8 cellular contexts compared by ENCODE assay signal in the genomic region with DNA sequence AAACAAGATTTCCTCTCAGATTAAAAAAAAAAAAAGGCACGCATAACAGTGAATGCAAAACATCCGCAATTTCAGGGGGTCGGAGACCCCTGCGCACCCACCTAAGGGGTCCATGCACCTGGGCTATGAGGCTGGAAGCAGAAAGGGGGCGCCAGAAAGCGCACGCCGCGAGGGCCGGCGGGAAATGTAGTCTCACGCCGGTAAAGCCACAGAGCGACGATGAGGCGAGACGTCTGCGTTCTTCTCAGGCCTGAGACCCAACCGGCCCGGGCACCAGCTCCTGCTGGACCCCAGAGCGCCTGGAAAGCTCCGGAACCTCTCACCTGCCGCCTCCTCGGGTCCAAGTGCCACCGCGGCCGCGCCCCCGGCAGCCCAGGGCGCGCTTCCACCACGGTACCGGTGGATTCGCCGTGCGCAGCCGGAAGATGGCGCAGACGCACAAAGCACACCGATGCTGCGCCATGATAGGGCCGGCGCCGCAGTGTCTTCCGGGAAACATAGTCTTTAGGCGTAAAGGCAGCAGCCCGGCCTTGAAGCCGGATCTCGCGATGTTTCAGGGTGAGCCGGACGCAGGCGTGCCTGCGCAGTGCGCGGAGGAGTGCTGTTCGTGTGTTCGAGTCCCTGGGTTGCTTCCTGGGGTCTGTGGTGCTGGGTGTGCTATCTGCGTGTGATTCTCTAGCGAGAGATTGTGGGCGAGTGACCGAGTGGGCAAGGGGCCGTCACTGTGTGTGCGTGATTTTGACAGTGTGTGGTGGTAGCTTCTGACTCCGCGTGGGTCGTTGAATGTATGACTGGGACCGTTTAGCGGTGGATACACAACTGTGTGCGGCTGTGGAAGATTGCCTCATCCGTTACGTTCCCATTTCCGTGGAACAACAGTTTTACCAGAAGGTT. TPM values are rescaled to one million over a fixed set of nuclear protein-coding genes. Genes with fewer than 3 reads are reported as not detected.
DNase-seq lines count a peak whose midpoint lies in the region; ATAC-seq and TF ChIP-seq lines count a peak whose summit lies in the region.

A gene (minus strand): TSS at position 416 of the 894 bp plus-strand sequence. CDS start 1,782 bp downstream, outside the sequence.

- H2BK120ac ChIP-seq in neuronal stem cell (ENCODE audit: low read depth, low read length) = no peak within 1 kb of the TSS

- TF ChIP-seq POLR2A in gastroesophageal sphincter (IDR thresholded peaks at IDR 0.05) = peak; percentile 48 to 54

- no peak for TF ChIP-seq EP300 in gastroesophageal sphincter (IDR thresholded peaks at IDR 0.05)

- H3K79me1 ChIP-seq in neuronal stem cell (ENCODE audit: low read depth, low read length) = peaks cover 2% of the 10 kb centered on the region

- peak within 1 kb of the TSS; percentile 96 for H3K27ac ChIP-seq in HUES64 (ENCODE audit: low read depth, low read length)
- peak within 1 kb of the TSS; percentile 72 to 96 (median 92) for H3K27ac ChIP-seq in gastroesophageal sphincter
- peak within 1 kb of the TSS; percentile 72 for H3K27ac ChIP-seq in neuronal stem cell (replicated peaks; ENCODE audit: low read length)
- H3K27ac ChIP-seq in subcutaneous abdominal adipose tissue (ENCODE audit: low read depth, low read length) = peak within 1 kb of the TSS; percentile 80

- WGBS in HUES64 = 7% methylated on average over 73 of the region's 73 CpGs
- WGBS in gastroesophageal sphincter (ENCODE audit: low coverage in 1 of 2), 2 donors = 6 to 8% methylated on average over 12 to 14 of the region's 73 CpGs
- whole genome bisulfite sequencing in neuronal stem cell (ENCODE audit: extremely low coverage in 2 of 2, insufficient read length in 2 of 2, insufficient replicate concordance in 1 of 2), 2 donors = no CpG with 5 or more reads among the region's 73 CpGs

- peak within 1 kb of the TSS; percentile 95 for H2AFZ ChIP-seq in neuronal stem cell (ENCODE audit: low read length)

- in situ Hi-C loops in Caki2 (cut with HindIII; ENCODE audit: low pct_unique_long_range_greater_than_20kb, low sequenced_read_pairs) = no loop called here

- peak within 1 kb of the TSS; percentile 98 for H3K18ac ChIP-seq in neuronal stem cell (ENCODE audit: low read length)

- no peaks in the 10 kb centered on the region for H3K4me1 ChIP-seq in HUES64 (ENCODE audit: insufficient read depth, low read length)
- peaks cover 0 to 12% (median 0%) of the 10 kb centered on the region in 3 donors for H3K4me1 ChIP-seq in gastroesophageal sphincter
- H3K4me1 ChIP-seq in neuronal stem cell (ENCODE audit: control insufficient read depth in 2 of 2, insufficient read depth in 1 of 2, low read depth in 1 of 2, low read length in 2 of 2) = peaks cover 0 to 3% of the 10 kb centered on the region in 2 donors
- peaks cover 0 to 20% (median 17%) of the 10 kb centered on the region in 5 donors for H3K4me1 ChIP-seq in subcutaneous abdominal adipose tissue (ENCODE audit: control insufficient read depth in 5 of 5, insufficient read depth in 5 of 5, low read length in 5 of 5)

- TF ChIP-seq CTCF in gastroesophageal sphincter (IDR thresholded peaks at IDR 0.05) = peak; percentile 59 to 80 (median 64)

- peak within 1 kb of the TSS; percentile 94 for H3K14ac ChIP-seq in neuronal stem cell (ENCODE audit: low read length)

- H3K9ac ChIP-seq in HUES64 (ENCODE audit: low read depth, low read length) (peak within 1 kb of the TSS; percentile 98), neuronal stem cell (ENCODE audit: low read depth, low read length, poor library complexity) (peak within 1 kb of the TSS; percentile 96), subcutaneous abdominal adipose tissue (ENCODE audit: low read length in 5 of 5) (peak within 1 kb of the TSS; percentile 20 to 85 (median 78))

- peak; percentile 70 for DNase-seq in Caki2 (ENCODE audit: low read depth)
- peak; percentile 98 for DNase-seq in RPMI8226
- peak; percentile 54 to 85 (median 77) for DNase-seq in activated naive CD4-positive, alpha-beta T cell (lab: John Stamatoyannopoulos, UW)
- DNase-seq in neuronal stem cell (ENCODE audit: low spot score) = peak; percentile 89

- peak within 1 kb of the TSS; percentile 50 for H3K4me2 ChIP-seq in neuronal stem cell (ENCODE audit: insufficient read depth, low read length, poor library complexity, severe bottlenecking)

- ATAC-seq in GM21381 (IDR thresholded peaks at IDR 0.05; ENCODE audit: unreplicated experiment) = peak; percentile 93
- ATAC-seq in gastroesophageal sphincter = peak; percentile 100

- peak within 1 kb of the TSS; percentile 98 for H4K8ac ChIP-seq in neuronal stem cell (ENCODE audit: low read depth, low read length)

- H2BK5ac ChIP-seq in neuronal stem cell (ENCODE audit: low read length) = peak within 1 kb of the TSS; percentile 68

- H4K91ac ChIP-seq in neuronal stem cell (ENCODE audit: low read depth, low read length, poor library complexity) = no peak within 1 kb of the TSS

- H3K4ac ChIP-seq in neuronal stem cell (ENCODE audit: low read length) = no peak within 1 kb of the TSS

- H3K23ac ChIP-seq in neuronal stem cell (ENCODE audit: low read depth, low read length, poor library complexity) = peak within 1 kb of the TSS; percentile 26

- no peak within 1 kb of the TSS for H2BK15ac ChIP-seq in neuronal stem cell (ENCODE audit: low read length)

- H3K4me3 ChIP-seq in HUES64 (ENCODE audit: low read length) (peak within 1 kb of the TSS; percentile 72), gastroesophageal sphincter (peak within 1 kb of the TSS; percentile 69 to 84), neuronal stem cell (ENCODE audit: low read length in 2 of 2) (peak within 1 kb of the TSS; percentile 66 to 97), subcutaneous abdominal adipose tissue (ENCODE audit: low read depth in 1 of 5, low read length in 5 of 5) (peak within 1 kb of the TSS; percentile 69 to 99 (median 91))

- H3K27me3 ChIP-seq in HUES64 (ENCODE audit: insufficient read depth, low read length) (no peaks in the 10 kb centered on the region), gastroesophageal sphincter (no peaks in the 10 kb centered on the region), neuronal stem cell (ENCODE audit: control insufficient read depth in 3 of 3, insufficient read depth in 3 of 3, low read depth in 1 of 3, low read length in 3 of 3) (no peaks in the 10 kb centered on the region), subcutaneous abdominal adipose tissue (ENCODE audit: control insufficient read depth in 5 of 5, insufficient read depth in 4 of 5, low read length in 5 of 5) (no peaks in the 10 kb centered on the region)

- peaks cover 24% of the 10 kb centered on the region; the same call in 1 of the 2 replicates for H3K9me3 ChIP-seq in HUES64 (ENCODE audit: insufficient read depth, low read depth, low read length)
- peaks cover 0 to 3% (median 0%) of the 10 kb centered on the region in 3 donors for H3K9me3 ChIP-seq in gastroesophageal sphincter
- peaks cover 8 to 67% of the 10 kb centered on the region in 2 donors for H3K9me3 ChIP-seq in neuronal stem cell (replicated peaks in 1 of 2; ENCODE audit: control insufficient read depth in 2 of 2, insufficient read depth in 1 of 2, low read depth in 1 of 2, low read length in 2 of 2)
- H3K9me3 ChIP-seq in subcutaneous abdominal adipose tissue (ENCODE audit: control insufficient read depth in 5 of 5, low read length in 5 of 5) = peaks cover 0 to 16% (median 3%) of the 10 kb centered on the region in 5 donors

- H2AK5ac ChIP-seq in neuronal stem cell (ENCODE audit: low read depth, low read length) = no peak within 1 kb of the TSS

- no peak within 1 kb of the TSS for H2BK12ac ChIP-seq in neuronal stem cell (ENCODE audit: low read length)

- H3K36me3 ChIP-seq in HUES64 (ENCODE audit: insufficient read depth, low read length) (peaks cover 35% of the 10 kb centered on the region), gastroesophageal sphincter (peaks cover 0 to 55% of the 10 kb centered on the region in 2 donors), neuronal stem cell (replicated peaks in 1 of 2; ENCODE audit: control insufficient read depth in 2 of 2, insufficient read depth in 2 of 2, low read length in 2 of 2) (peaks cover 9 to 47% of the 10 kb centered on the region in 2 donors), subcutaneous abdominal adipose tissue (ENCODE audit: control insufficient read depth in 5 of 5, insufficient read depth in 5 of 5, low read length in 5 of 5) (peaks cover 11 to 33% (median 23%) of the 10 kb centered on the region in 5 donors)

RNA-seq across cellular contexts. Expression of the gene that starts here (rescaled TPM):
- 0.51 TPM in 1 of 2 replicates, not detected in the other for total RNA-seq in Caki2 (2014; rRNA removed; shearing (Covaris generic); ENCODE audit: low replicate concordance)
- 2.9 TPM for polyA plus RNA-seq in HUES64 (2013, experiment 1 of 2)
- 2.7 TPM for polyA plus RNA-seq in HUES64 (2013, experiment 2 of 2)
- total RNA-seq in gastroesophageal sphincter = 1 to 10 TPM; 3.5 to 5.7 (median 5.0) TPM
- 8.3 TPM for polyA plus RNA-seq in neuronal stem cell (2013, experiment 1 of 2)
- 7.5 TPM for polyA plus RNA-seq in neuronal stem cell (2013, experiment 2 of 2)

Comparison
In these comparisons a context has a peak if more than half of its experiments do, and no peak if none do; other contexts are left out.
1. Peak in every context shown above with its lines: DNase-seq, ATAC-seq, H3K4me3 ChIP-seq and H3K27ac ChIP-seq.
2. Peak in DNase-seq in Caki2; RNA of the gene not detected or under 1 TPM.